Comparison of ENCODE assay signal across 1 cellular context in the genomic region with DNA sequence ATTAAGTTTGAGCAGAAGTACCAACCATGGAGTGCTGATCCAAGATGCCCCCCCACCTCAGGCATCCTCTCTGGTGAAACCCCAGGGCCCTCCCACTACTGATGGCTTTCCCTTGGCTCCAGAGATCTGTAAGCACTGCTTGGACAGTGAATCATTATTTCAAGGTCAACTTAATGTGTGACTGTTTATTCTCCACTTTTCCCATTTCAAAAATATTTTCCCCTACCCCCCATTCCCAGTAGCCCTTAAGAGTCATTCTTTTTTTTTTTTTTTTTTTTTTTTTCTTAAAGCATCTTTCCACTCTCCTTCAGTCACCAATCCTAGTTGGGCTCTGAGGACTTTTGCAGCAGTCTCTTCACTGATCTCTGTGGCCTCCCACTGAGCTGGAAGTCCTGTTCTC.
TF ChIP-seq lines count a peak whose summit lies in the region.

No MANE protein-coding gene starts in this region.

TF ChIP-seq in HepG2, 621 proteins besides CTCF, POLR2A, EP300 and RAD21 (continued from another document):
- peak; percentile 34; the same call in 1 of the 2 replicates for TF ChIP-seq FOSL2 (CRISPR knock-in tag; IDR thresholded peaks at IDR 0.05)
